In the genomic region with DNA sequence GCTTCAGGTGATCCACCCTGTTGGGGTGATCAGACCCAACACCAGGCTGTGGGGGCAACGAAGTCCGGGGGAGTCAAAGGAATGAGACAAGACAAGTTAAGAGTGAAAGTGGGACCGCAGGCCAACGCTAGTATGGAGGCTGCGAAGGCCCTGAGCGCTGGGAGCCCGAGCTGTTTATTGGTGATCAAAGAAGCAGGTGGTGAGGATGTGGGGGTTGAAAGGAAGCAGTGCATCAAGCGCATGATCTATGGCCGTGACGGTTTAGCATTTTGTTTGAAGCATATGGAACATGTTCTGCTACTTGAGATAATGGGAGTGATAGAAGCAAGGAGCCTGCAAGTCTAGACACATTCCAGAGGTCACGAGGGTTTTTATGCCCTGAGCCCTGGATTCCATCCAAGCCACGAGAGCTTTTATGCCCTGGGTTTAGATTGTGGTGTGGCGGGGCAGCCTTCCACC, we compare ENCODE assay signal across 8 cellular contexts. TPM values are rescaled to one million over a fixed set of nuclear protein-coding genes. Genes with fewer than 3 reads are reported as not detected.
DNase-seq lines count a peak whose midpoint lies in the region; ATAC-seq and TF ChIP-seq lines count a peak whose summit lies in the region.

No MANE protein-coding gene starts in this region.

- intact Hi-C loops in sciatic nerve (cut with DNase I) = no loop called here

- H3K27ac ChIP-seq in VCaP = peak overlapping the region; percentile 13; the same call in 1 of the 2 replicates

- DNase-seq in H4 (ENCODE audit: low spot score) (peak; percentile 25), HPDE6-E6E7 (ENCODE audit: extremely low spot score) (no peak), NCI-H1694 treated with DMSO at 0.1 percent for 48 hours (lab: John Stamatoyannopoulos, UW) (no peak), sciatic nerve (ENCODE audit: low spot score) (no peak), NCI-H146 treated with DMSO at 0.1 percent for 48 hours (lab: John Stamatoyannopoulos, UW; ENCODE audit: unreplicated experiment) (no peak)
- peak; percentile 83 for DNase-seq in central memory CD4-positive, alpha-beta T cell
- DNase-seq in stimulated activated CD4-positive, alpha-beta T cell treated with anti-CD3 and anti-CD28 coated beads, Interleukin-12 subunit alpha, Interleukin-12 subunit beta, amount 100 ng/mL, for 4 hours = peak; percentile 36

- no peak for TF ChIP-seq CTCF in VCaP (conservative IDR thresholded peaks at IDR 0.05)

- ATAC-seq in sciatic nerve = no peak

RNA-seq across cellular contexts. Expression of a gene that starts 49.5 kb away (rescaled TPM):
- total RNA-seq in H4 (2014; rRNA removed; shearing (Covaris generic)) = not detected in 2 replicates
- total RNA-seq in sciatic nerve = 0.76 TPM

Comparison
In these comparisons a context has a peak if more than half of its experiments do, and no peak if none do; other contexts are left out.
1. DNase-seq: peak in H4 (single experiment), central memory CD4-positive, alpha-beta T cell (single experiment) and stimulated activated CD4-positive, alpha-beta T cell treated with anti-CD3 and anti-CD28 coated beads, Interleukin-12 subunit alpha, Interleukin-12 subunit beta, amount 100 ng/mL, for 4 hours (single experiment); none in HPDE6-E6E7 (single experiment), NCI-H1694 treated with DMSO at 0.1 percent for 48 hours (single experiment), sciatic nerve (single experiment) and NCI-H146 treated with DMSO at 0.1 percent for 48 hours (single experiment).